ENCODE assay signal across 11 cellular contexts in genomic region chr3:111311709-111312235, GRCh38.
DNase-seq lines count a peak whose midpoint lies in the region; ATAC-seq, FAIRE-seq and TF ChIP-seq lines count a peak whose summit lies in the region.
"Had no signal": no experiment of that assay in that cellular context is flagged by ENCODE, and none has a peak within 500 bp of the region (broad histone marks: within the 10 kb centered on the region; RNA-seq: fewer than 3 reads in every experiment).

No MANE protein-coding gene starts in this region.

- ATAC-seq in GM21526 (IDR thresholded peaks at IDR 0.05; ENCODE audit: low FRiP score, unreplicated experiment) (peak; percentile 91), HG03521 (IDR thresholded peaks at IDR 0.05; ENCODE audit: unreplicated experiment) (peak; percentile 85)
- peak; percentile 63 for ATAC-seq in effector memory CD8-positive, alpha-beta T cell (replicated peaks)

- H3K36me3 Mint-ChIP-seq in effector memory CD8-positive, alpha-beta T cell (ENCODE audit: insufficient read depth): peaks cover 4% of the 10 kb centered on the region
- H3K36me3 Mint-ChIP-seq in osteocyte (ENCODE audit: unreplicated experiment): no peaks in the 10 kb centered on the region

- H3K4me1 Mint-ChIP-seq in effector memory CD8-positive, alpha-beta T cell (ENCODE audit: low read depth in 2 of 2): peaks cover 16% of the 10 kb centered on the region in 2 donors
- H3K4me1 Mint-ChIP-seq in osteocyte (ENCODE audit: unreplicated experiment): peaks cover 2% of the 10 kb centered on the region

- H3K36me3 ChIP-seq in ascending aorta: no peaks in the 10 kb centered on the region

- peak overlapping the region; percentile 59 to 87 for H3K27ac Mint-ChIP-seq in effector memory CD8-positive, alpha-beta T cell
- no peak overlapping the region for H3K27ac Mint-ChIP-seq in osteocyte (ENCODE audit: unreplicated experiment)

- intact Hi-C loops in ascending aorta (cut with DNase I): no loop called here

- TF ChIP-seq CTCF in ascending aorta (IDR thresholded peaks at IDR 0.05) (no peak), osteocyte (IDR thresholded peaks at IDR 0.05) (no peak)

- H3K9me3 ChIP-seq in ascending aorta: no peaks in the 10 kb centered on the region

- no peak for FAIRE-seq in urothelium cell line (lab: Jason Lieb, UNC)
- FAIRE-seq: endothelial cell of umbilical vein had no signal

- H3K27me3 ChIP-seq in ascending aorta: no peaks in the 10 kb centered on the region

- H3K9me3 Mint-ChIP-seq in effector memory CD8-positive, alpha-beta T cell: no peaks in the 10 kb centered on the region
- no peaks in the 10 kb centered on the region for H3K9me3 Mint-ChIP-seq in osteocyte (ENCODE audit: unreplicated experiment)

- H3K27me3 Mint-ChIP-seq in effector memory CD8-positive, alpha-beta T cell: no peaks in the 10 kb centered on the region
- no peaks in the 10 kb centered on the region for H3K27me3 Mint-ChIP-seq in osteocyte (ENCODE audit: unreplicated experiment)

- H3K27ac ChIP-seq in ascending aorta: no peak overlapping the region

- peak overlapping the region in 1 of 2 donors; percentile 56 for H3K4me3 Mint-ChIP-seq in effector memory CD8-positive, alpha-beta T cell
- no peak overlapping the region for H3K4me3 Mint-ChIP-seq in osteocyte (ENCODE audit: unreplicated experiment)

- no peaks in the 10 kb centered on the region for H3K4me1 ChIP-seq in ascending aorta

- no peak overlapping the region for H3K4me3 ChIP-seq in ascending aorta

- DNase-seq in GM03348 (ENCODE audit: low spot score): peak; percentile 20
- DNase-seq in effector memory CD8-positive, alpha-beta T cell: no peak
- DNase-seq in NCI-H1436 (lab: John Stamatoyannopoulos, UW): no peak
- no peak for DNase-seq in ascending aorta (ENCODE audit: low spot score in 2 of 2)
- no peak for DNase-seq in urothelium cell line (ENCODE audit: low spot score)
- no peak for DNase-seq in osteocyte (ENCODE audit: extremely low spot score, unreplicated experiment)
- DNase-seq: retina, SIG-M5 had no signal
